In the genomic region with DNA sequence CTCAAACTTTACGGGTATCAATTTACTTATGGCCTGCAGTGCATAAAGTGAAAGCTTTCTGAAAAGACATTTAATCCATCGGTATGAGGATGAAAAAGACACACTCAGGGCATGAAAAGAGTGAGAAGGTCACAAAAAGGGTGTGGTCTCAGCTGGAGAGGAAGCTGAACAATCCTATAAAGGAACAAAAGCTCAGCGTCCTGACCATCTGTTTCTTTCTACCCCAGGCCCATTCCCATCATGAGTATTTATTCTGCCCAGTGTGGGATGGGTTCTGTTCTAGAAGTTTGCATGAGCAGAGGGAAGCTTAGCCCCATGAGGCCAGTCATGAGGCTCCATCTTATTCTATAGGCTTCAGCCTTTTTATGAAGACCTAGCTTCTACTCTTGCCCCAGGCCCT, we compare ENCODE assay signal across 11 cellular contexts.
DNase-seq lines count a peak whose midpoint lies in the region; ATAC-seq, FAIRE-seq and TF ChIP-seq lines count a peak whose summit lies in the region.
"Had no signal": no experiment of that assay in that cellular context is flagged by ENCODE, and none has a peak within 500 bp of the region (broad histone marks: within the 10 kb centered on the region; RNA-seq: fewer than 3 reads in every experiment).

No MANE protein-coding gene starts in this region.

- peaks cover 0 to 22% (median 20%) of the 10 kb centered on the region in 4 experiments; a peak in 6 of 7 replicates for H3K4me1 ChIP-seq in H1 (replicated peaks in 1 of 4; ENCODE audit: control insufficient read depth in 3 of 4, insufficient read depth in 4 of 4, low read length in 3 of 4)
- peaks cover 14 to 37% of the 10 kb centered on the region in 2 donors for H3K4me1 ChIP-seq in small intestine (ENCODE audit: control insufficient read depth in 2 of 2, insufficient read depth in 1 of 2, low read depth in 1 of 2, low read length in 1 of 2)

- peaks cover 44% of the 10 kb centered on the region for H3K4me1 Mint-ChIP-seq in activated CD8-positive, alpha-beta memory T cell treated with anti-CD3 and anti-CD28 coated beads, Interleukin-2, amount 10 ng/mL, durations not matched to agents 7 days and 5 days
- peaks cover 30% of the 10 kb centered on the region for H3K4me1 Mint-ChIP-seq in glutamatergic neuron (ENCODE audit: low read depth, unreplicated experiment)

- H3K23ac ChIP-seq in H1 (ENCODE audit: insufficient read length) = no peak overlapping the region

- no peaks in the 10 kb centered on the region for H3K9me3 Mint-ChIP-seq in activated CD8-positive, alpha-beta memory T cell treated with anti-CD3 and anti-CD28 coated beads, Interleukin-2, amount 10 ng/mL, durations not matched to agents 7 days and 5 days (ENCODE audit: low read depth)
- peaks cover 2% of the 10 kb centered on the region for H3K9me3 Mint-ChIP-seq in glutamatergic neuron (ENCODE audit: unreplicated experiment)

- no peak overlapping the region for H3K4me3 Mint-ChIP-seq in activated CD8-positive, alpha-beta memory T cell treated with anti-CD3 and anti-CD28 coated beads, Interleukin-2, amount 10 ng/mL, durations not matched to agents 7 days and 5 days
- H3K4me3 Mint-ChIP-seq in glutamatergic neuron (ENCODE audit: unreplicated experiment) = no peak overlapping the region

- peaks cover 10% of the 10 kb centered on the region for H3K36me3 Mint-ChIP-seq in activated CD8-positive, alpha-beta memory T cell treated with anti-CD3 and anti-CD28 coated beads, Interleukin-2, amount 10 ng/mL, durations not matched to agents 7 days and 5 days
- no peaks in the 10 kb centered on the region for H3K36me3 Mint-ChIP-seq in glutamatergic neuron (ENCODE audit: unreplicated experiment)

- no peak overlapping the region for H3K14ac ChIP-seq in H1 (ENCODE audit: insufficient read length)

- H3K9me3 ChIP-seq in H1 (ENCODE audit: insufficient read depth in 2 of 2, low read depth in 1 of 2, low read length in 1 of 2) (no peaks in the 10 kb centered on the region), small intestine (ENCODE audit: control insufficient read depth, low read depth) (no peaks in the 10 kb centered on the region)

- H3K9ac ChIP-seq in H1 (replicated peaks in 1 of 4; ENCODE audit: extremely low read depth in 1 of 4, low read depth in 3 of 4, low read length in 3 of 4) = no peak overlapping the region

- TF ChIP-seq CTCF in H1 (IDR thresholded peaks at IDR 0.05; ENCODE audit: control extremely low read depth in 1 of 3, insufficient read depth in 1 of 3, low read depth in 1 of 3, low read length in 3 of 3) (no peak), glutamatergic neuron (IDR thresholded peaks at IDR 0.05; ENCODE audit: partially characterized antibody, unreplicated experiment) (no peak)

- peaks cover 5% of the 10 kb centered on the region; the same call in 1 of the 2 replicates for H3K79me1 ChIP-seq in H1 (ENCODE audit: low read depth, low read length)

- no peak overlapping the region for H3K18ac ChIP-seq in H1 (ENCODE audit: extremely low read depth, low read length)

- no peak overlapping the region; the same call in 1 of the 2 replicates for H2BK5ac ChIP-seq in H1 (ENCODE audit: low read depth, low read length)

- H3K27me3 ChIP-seq in H1 (replicated peaks in 1 of 4; ENCODE audit: control insufficient read depth in 3 of 4, extremely low read depth in 1 of 4, insufficient read depth in 3 of 4, low read length in 3 of 4) (no peaks in the 10 kb centered on the region), small intestine (ENCODE audit: control insufficient read depth in 2 of 2, insufficient read depth in 2 of 2, low read length in 2 of 2) (no peaks in the 10 kb centered on the region)
- H3K27me3 ChIP-seq: cardiac muscle cell had no signal

- FAIRE-seq in H1 (lab: Jason Lieb, UNC) = no peak
- FAIRE-seq in small intestine (lab: Jason Lieb, UNC) = no peak

- CTCF ChIA-PET in activated CD8-positive, alpha-beta memory T cell treated with anti-CD3 and anti-CD28 coated beads, Interleukin-2, amount 10 ng/mL, durations not matched to agents 7 days and 5 days (lab: Charles Lee) = interaction anchor here (1.1 to 1.9 kb wide), 3 partner anchors 9 to 560 kb away, joined by 3 to 4 read pairs (median 4); no protein-coding TSS in a partner anchor
- CTCF ChIA-PET in H1 (lab: Charles Lee; ENCODE audit: partially characterized antibody) = interaction anchor here (0.7 to 2.9 kb wide), 12 partner anchors 9 to 656 kb away, joined by 3 to 9 read pairs (median 4); no protein-coding TSS in a partner anchor

- H3K79me2 ChIP-seq in H1 (ENCODE audit: control insufficient read depth in 1 of 2, insufficient read depth in 2 of 2, low read length in 2 of 2) = no peaks in the 10 kb centered on the region

- peak overlapping the region; percentile 21; the same call in 1 of the 2 replicates for H2BK20ac ChIP-seq in H1 (ENCODE audit: low read length)

- POLR2A ChIA-PET in H1 (lab: Charles Lee; ENCODE audit: partially characterized antibody) = interaction anchor here (1.0 to 1.1 kb wide), 2 partner anchors 9 to 14 kb away, joined by 3 to 4 read pairs; no protein-coding TSS in a partner anchor

- no peak overlapping the region for H2AK5ac ChIP-seq in H1 (ENCODE audit: low read depth, low read length)

- no peaks in the 10 kb centered on the region for H4K20me1 ChIP-seq in H1 (replicated peaks in 1 of 2; ENCODE audit: control insufficient read depth in 1 of 2, insufficient read depth in 2 of 2, low read length in 2 of 2)

- H2AFZ ChIP-seq in H1 (ENCODE audit: low read length) = no peak overlapping the region

- peaks cover 17% of the 10 kb centered on the region for H3K27me3 Mint-ChIP-seq in activated CD8-positive, alpha-beta memory T cell treated with anti-CD3 and anti-CD28 coated beads, Interleukin-2, amount 10 ng/mL, durations not matched to agents 7 days and 5 days
- H3K27me3 Mint-ChIP-seq in glutamatergic neuron (ENCODE audit: unreplicated experiment) = peaks cover 1% of the 10 kb centered on the region

- TF ChIP-seq POLR2A in H1 (IDR thresholded peaks at IDR 0.05; ENCODE audit: control extremely low read depth in 1 of 2, low read depth in 2 of 2, low read length in 2 of 2) = no peak

- no peak overlapping the region for H3K4me2 ChIP-seq in H1 (ENCODE audit: insufficient read depth in 1 of 2, low read depth in 2 of 2, low read length in 2 of 2)

- H3K27ac ChIP-seq in H1 (ENCODE audit: low read depth, low read length) (no peak overlapping the region), small intestine (ENCODE audit: low read depth in 1 of 2, low read length in 1 of 2) (peak overlapping the region in 1 of 2 donors; percentile 36)
- H3K27ac ChIP-seq: cardiac muscle cell had no signal

- H2BK15ac ChIP-seq in H1 (ENCODE audit: low read length) = no peak overlapping the region

- H2BK120ac ChIP-seq in H1 (replicated peaks; ENCODE audit: low read depth, low read length) = no peak overlapping the region

- H3K27ac Mint-ChIP-seq in activated CD8-positive, alpha-beta memory T cell treated with anti-CD3 and anti-CD28 coated beads, Interleukin-2, amount 10 ng/mL, durations not matched to agents 7 days and 5 days = peak overlapping the region; percentile 75
- H3K27ac Mint-ChIP-seq in glutamatergic neuron (ENCODE audit: unreplicated experiment) = no peak overlapping the region

- 83% methylated on average over 3 of the region's 3 CpGs; no CpG with 5 or more reads in 1 of the 2 experiments for WGBS in H1 (ENCODE audit: extremely low coverage in 1 of 2, insufficient coverage in 1 of 2, insufficient read length in 1 of 2, insufficient replicate concordance in 2 of 2, low coverage in 1 of 2, low lambda C conversion rate in 2 of 2, missing lambda C conversion rate in 1 of 2), 2 experiments
- 38 to 52% (median 48%) methylated on average over 3 of the region's 3 CpGs for WGBS in small intestine, 3 donors

- no peak overlapping the region for H3K56ac ChIP-seq in H1 (replicated peaks; ENCODE audit: insufficient read length, low read depth, low read length)

- H3K4me3 ChIP-seq in H1 (ENCODE audit: extremely low read depth in 1 of 4, insufficient read depth in 2 of 4, low read depth in 3 of 4, low read length in 4 of 4) (no peak overlapping the region), small intestine (ENCODE audit: low read depth in 1 of 2, low read length in 2 of 2) (no peak overlapping the region)
- H3K4me3 ChIP-seq: cardiac muscle cell had no signal

- no peak for DNase-seq in activated CD8-positive, alpha-beta memory T cell treated with anti-CD3 and anti-CD28 coated beads, Interleukin-2, amount 10 ng/mL, durations not matched to agents 7 days and 5 days
- DNase-seq in activated CD8-positive, alpha-beta memory T cell treated with anti-CD3 and anti-CD28 coated beads, Interleukin-2, amount 50 U/mL, for 4 hours = no peak
- DNase-seq in RPMI7951 (ENCODE audit: low read depth) (peak; percentile 62), H1 (ENCODE audit: low read depth in 1 of 2, low spot score in 2 of 2) (no peak), small intestine (peak; percentile 29), glutamatergic neuron (no peak)
- DNase-seq: AML-193, NCI-H526 treated with DMSO at 0.1 percent for 48 hours had no signal

- H4K91ac ChIP-seq in H1 (replicated peaks; ENCODE audit: insufficient read length, low read length) = no peak overlapping the region

- ATAC-seq in activated CD8-positive, alpha-beta memory T cell treated with anti-CD3 and anti-CD28 coated beads, Interleukin-2, amount 10 ng/mL, durations not matched to agents 7 days and 5 days = peak; percentile 22
- ATAC-seq in HG03439 (IDR thresholded peaks at IDR 0.05; ENCODE audit: unreplicated experiment) (no peak), HG02938 (IDR thresholded peaks at IDR 0.05; ENCODE audit: unreplicated experiment) (no peak)

- no peak overlapping the region for H4K5ac ChIP-seq in H1 (ENCODE audit: insufficient read length, low read depth, low read length)

- no peak for TF ChIP-seq RAD21 in H1 (IDR thresholded peaks at IDR 0.05 in 1 of 2, conservative IDR thresholded peaks at IDR 0.05 in 1 of 2; ENCODE audit: low read depth in 2 of 2, low read length in 2 of 2)

- no peak overlapping the region for H3K4ac ChIP-seq in H1 (replicated peaks; ENCODE audit: insufficient read length, low read depth, low read length)

- H3K23me2 ChIP-seq in H1 (ENCODE audit: low read depth, low read length) = no peaks in the 10 kb centered on the region

- no peak overlapping the region for H2BK12ac ChIP-seq in H1 (ENCODE audit: low read depth, low read length)

- no peak for TF ChIP-seq EP300 in H1 (IDR thresholded peaks at IDR 0.05; ENCODE audit: borderline replicate concordance in 1 of 2, low read depth in 2 of 2, low read length in 2 of 2)

- no peak overlapping the region for H4K8ac ChIP-seq in H1 (ENCODE audit: extremely low read depth, insufficient read depth, low read length)

- H3K36me3 ChIP-seq in H1 (ENCODE audit: control insufficient read depth in 2 of 4, insufficient read depth in 4 of 4, low read length in 3 of 4) (no peaks in the 10 kb centered on the region), small intestine (ENCODE audit: control insufficient read depth in 2 of 2, insufficient read depth in 2 of 2, low read length in 2 of 2) (no peaks in the 10 kb centered on the region)
- H3K36me3 ChIP-seq: cardiac muscle cell had no signal

TF ChIP-seq in H1, 55 proteins besides CTCF, POLR2A, EP300 and RAD21 (continues in another document):
- TF ChIP-seq TAF7 (optimal IDR thresholded peaks at IDR 0.05; ENCODE audit: borderline replicate concordance, low read depth, low read length) = no peak
- no peak for TF ChIP-seq TEAD4 (IDR thresholded peaks at IDR 0.05; ENCODE audit: low read depth, low read length)
- TF ChIP-seq ZNF274 (IDR thresholded peaks at IDR 0.05; ENCODE audit: borderline replicate concordance, extremely low read depth, low read length) = no peak

Comparison
In these comparisons a context has a peak if more than half of its experiments do, and no peak if none do; other contexts are left out.
1. DNase-seq: peak in RPMI7951 (single experiment) and small intestine (single experiment); none in activated CD8-positive, alpha-beta memory T cell treated with anti-CD3 and anti-CD28 coated beads, Interleukin-2, amount 10 ng/mL, durations not matched to agents 7 days and 5 days (single experiment), activated CD8-positive, alpha-beta memory T cell treated with anti-CD3 and anti-CD28 coated beads, Interleukin-2, amount 50 U/mL, for 4 hours (single experiment), H1 (0 of 2) and glutamatergic neuron (single experiment).